In the genomic region with DNA sequence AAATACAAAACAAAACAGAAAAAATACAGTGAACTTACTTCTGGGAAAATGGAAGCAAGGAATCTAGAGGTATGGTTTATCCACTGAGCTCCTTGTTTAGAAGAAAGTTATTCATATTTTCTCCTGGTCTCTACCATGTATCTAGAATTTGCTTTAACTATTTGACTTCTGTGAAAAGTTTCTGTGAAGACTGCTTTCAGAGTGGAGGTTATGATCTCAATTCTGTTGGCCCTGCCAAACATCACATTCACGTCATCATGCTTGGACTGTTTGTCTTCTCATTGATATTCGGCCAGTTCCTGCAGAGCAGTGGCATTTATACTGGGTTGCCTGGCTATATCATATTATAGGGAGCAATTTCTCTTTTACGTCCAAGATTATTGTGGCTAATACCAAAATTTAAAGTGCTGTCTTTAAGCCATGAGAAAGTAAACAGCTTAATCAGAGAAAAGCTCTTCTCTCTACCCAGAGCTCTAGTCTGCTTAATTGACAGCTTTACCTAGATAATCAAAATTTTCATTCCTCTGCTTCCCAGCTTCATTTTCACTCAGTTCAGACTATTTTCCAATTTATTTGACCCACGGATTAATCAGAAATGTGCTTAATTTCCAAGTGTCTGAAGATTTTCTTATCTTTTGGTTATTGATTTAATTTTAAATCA, we compare ENCODE assay signal across 11 cellular contexts. TPM values are rescaled to one million over a fixed set of nuclear protein-coding genes. Genes with fewer than 3 reads are reported as not detected.
DNase-seq lines count a peak whose midpoint lies in the region; ATAC-seq, FAIRE-seq and TF ChIP-seq lines count a peak whose summit lies in the region.
"Had no signal": no experiment of that assay in that cellular context is flagged by ENCODE, and none has a peak within 500 bp of the region (broad histone marks: within the 10 kb centered on the region; RNA-seq: fewer than 3 reads in every experiment).

ABCA8 (minus strand) TSS at position 212 of the 661 bp plus-strand sequence. CDS start 13,358 bp downstream, outside the sequence.

- no peak for FAIRE-seq in HepG2 (lab: Jason Lieb, UNC)
- no peak for FAIRE-seq in pancreas (lab: Jason Lieb, UNC)

- no TSS peak for BruUV-seq in HepG2 (replicated peaks; lab: Mats Ljungman, UMichigan)

- H3K4me2 ChIP-seq in HepG2 (ENCODE audit: low read depth, low read length), result no peak within 1 kb of the TSS

- H3K27me3 ChIP-seq in liver (ENCODE audit: control insufficient read depth in 4 of 4, insufficient read depth in 4 of 4, low read length in 3 of 4), result no peaks in the 10 kb centered on the region
- no peaks in the 10 kb centered on the region for H3K27me3 ChIP-seq in HepG2 (ENCODE audit: control insufficient read depth in 1 of 2, insufficient read depth in 2 of 2, low read length in 2 of 2)
- H3K27me3 ChIP-seq in heart left ventricle, result no peaks in the 10 kb centered on the region
- no peaks in the 10 kb centered on the region for H3K27me3 ChIP-seq in pancreas

- no peak within 1 kb of the TSS for H3K4me3 Mint-ChIP-seq in stimulated activated naive B cell treated with anti-CD40 and anti-IgM and Interleukin-4, amounts not matched to agents 10 μg/mL and 1 μg/mL and 100 μg/mL, for 72 hours
- H3K4me3 Mint-ChIP-seq: T-helper 2 cell treated with Interferon-gamma antibody and Interleukin-4, amounts not matched to agents 5 μg/mL and 100 μg/mL, for 36 hours had no signal

- intact Hi-C loops in HepG2 (cut with micrococcal nuclease; ENCODE audit: unreplicated experiment), result no loop called here
- intact Hi-C loops in heart left ventricle (cut with DNase I), result no loop called here
- intact Hi-C loops in pancreas (cut with DNase I), result no loop called here

- TF ChIP-seq POLR2A in HepG2 (IDR thresholded peaks at IDR 0.05; ENCODE audit: insufficient read depth in 1 of 2, low read depth in 2 of 2, low read length in 2 of 2) (no peak), heart left ventricle (IDR thresholded peaks at IDR 0.05) (no peak)

- no peak for TF ChIP-seq EP300 in HepG2 (IDR thresholded peaks at IDR 0.05; ENCODE audit: low read depth in 2 of 2, low read length in 2 of 2)
- no peak for TF ChIP-seq EP300 in HepG2 (CRISPR knock-in tag; IDR thresholded peaks at IDR 0.05; ENCODE audit: borderline replicate concordance)

- H3K9ac ChIP-seq in liver (ENCODE audit: low read depth in 1 of 2, low read length in 2 of 2) (peak within 1 kb of the TSS; percentile 75 to 84), HepG2 (ENCODE audit: insufficient read depth, low read depth, low read length) (no peak within 1 kb of the TSS)

- DNase-seq in HepG2 (ENCODE audit: low spot score) (no peak), heart left ventricle (peak in 4 of 5 donors; percentile 38 to 66 (median 52)), pancreas (no peak)
- no peak for DNase-seq in stimulated activated naive B cell treated with anti-CD40 and anti-IgM and Interleukin-4, amounts not matched to agents 10 μg/mL and 1 μg/mL and 100 μg/mL, for 72 hours
- no peak for DNase-seq in stimulated activated CD4-positive, alpha-beta T cell treated with anti-CD3 and anti-CD28 coated beads, Interleukin-12 subunit alpha, Interleukin-12 subunit beta, amount 100 ng/mL, for 4 hours
- DNase-seq in stimulated activated CD4-positive, alpha-beta T cell treated with anti-CD3 and anti-CD28 coated beads, Interleukin-4, amount 100 ng/mL, for 4 hours, result no peak
- DNase-seq: NCI-H2227 treated with DMSO at 0.1 percent for 48 hours had no signal

- no peak for TF ChIP-seq CTCF in liver (IDR thresholded peaks at IDR 0.05; ENCODE audit: low read depth, low read length, missing input control)
- TF ChIP-seq CTCF in HepG2 (CRISPR knock-in tag; IDR thresholded peaks at IDR 0.05), result no peak
- no peak for TF ChIP-seq CTCF in heart left ventricle (IDR thresholded peaks at IDR 0.05)
- no peak for TF ChIP-seq CTCF in pancreas (IDR thresholded peaks at IDR 0.05)

- no peak within 1 kb of the TSS for H3K27ac Mint-ChIP-seq in stimulated activated naive B cell treated with anti-CD40 and anti-IgM and Interleukin-4, amounts not matched to agents 10 μg/mL and 1 μg/mL and 100 μg/mL, for 72 hours
- H3K27ac Mint-ChIP-seq: T-helper 2 cell treated with Interferon-gamma antibody and Interleukin-4, amounts not matched to agents 5 μg/mL and 100 μg/mL, for 36 hours had no signal

- ATAC-seq in HepG2, result no peak
- ATAC-seq in heart left ventricle, result peak; percentile 79 to 91 (median 90)
- peak; percentile 66 to 85 (median 73) for ATAC-seq in pancreas
- no peak for ATAC-seq in stimulated activated naive B cell treated with anti-CD40 and anti-IgM and Interleukin-4, amounts not matched to agents 10 μg/mL and 1 μg/mL and 100 μg/mL, for 72 hours (replicated peaks)
- no peak for ATAC-seq in GM18867 (IDR thresholded peaks at IDR 0.05; ENCODE audit: unreplicated experiment)

- peaks cover 0 to 4% of the 10 kb centered on the region in 2 donors for H3K9me3 Mint-ChIP-seq in stimulated activated naive B cell treated with anti-CD40 and anti-IgM and Interleukin-4, amounts not matched to agents 10 μg/mL and 1 μg/mL and 100 μg/mL, for 72 hours

- peak within 1 kb of the TSS; percentile 44 to 77 (median 61) for H3K4me3 ChIP-seq in liver (ENCODE audit: low read depth in 1 of 3, low read length in 3 of 3)
- H3K4me3 ChIP-seq in HepG2 (replicated peaks in 1 of 3; ENCODE audit: insufficient read depth in 1 of 3, low read depth in 2 of 3, low read length in 3 of 3), result no peak within 1 kb of the TSS
- peak within 1 kb of the TSS; percentile 22 to 63 (median 49) for H3K4me3 ChIP-seq in heart left ventricle
- no peak within 1 kb of the TSS for H3K4me3 ChIP-seq in pancreas

- H3K36me3 ChIP-seq in liver (ENCODE audit: control insufficient read depth in 4 of 4, insufficient read depth in 3 of 4, low read depth in 1 of 4, low read length in 3 of 4) (no peaks in the 10 kb centered on the region), HepG2 (replicated peaks in 1 of 2; ENCODE audit: control insufficient read depth in 1 of 2, insufficient read depth in 2 of 2, low read length in 2 of 2) (no peaks in the 10 kb centered on the region), heart left ventricle (no peaks in the 10 kb centered on the region), pancreas (no peaks in the 10 kb centered on the region)

- in situ Hi-C loops in HepG2 (cut with HindIII; ENCODE audit: extremely low pct_ligation_motif_present, low pct_unique_long_range_greater_than_20kb), result no loop called here

- 22% methylated on average over 4 of the region's 4 CpGs for WGBS in liver
- WGBS in HepG2 (ENCODE audit: low lambda C conversion rate), result 67% methylated on average over 4 of the region's 4 CpGs
- WGBS in heart left ventricle, 4 donors, result 14 to 28% (median 16%) methylated on average over 4 of the region's 4 CpGs
- 19 to 23% methylated on average over 4 of the region's 4 CpGs for WGBS in pancreas, 2 donors

- H3K4me1 Mint-ChIP-seq in stimulated activated naive B cell treated with anti-CD40 and anti-IgM and Interleukin-4, amounts not matched to agents 10 μg/mL and 1 μg/mL and 100 μg/mL, for 72 hours, result no peaks in the 10 kb centered on the region

- H2AFZ ChIP-seq in HepG2 (ENCODE audit: low read length), result no peak within 1 kb of the TSS

- no peaks in the 10 kb centered on the region for H3K27me3 Mint-ChIP-seq in stimulated activated naive B cell treated with anti-CD40 and anti-IgM and Interleukin-4, amounts not matched to agents 10 μg/mL and 1 μg/mL and 100 μg/mL, for 72 hours

- TF ChIP-seq RAD21 in liver (IDR thresholded peaks at IDR 0.05) (peak; percentile 38 to 55), HepG2 (CRISPR knock-in tag; IDR thresholded peaks at IDR 0.05) (no peak)

- CTCF ChIA-PET in HepG2 (lab: Yijun Ruan, JAX; ENCODE audit: low intra/inter-chr PET ratio, low total read pairs), result no interaction called here

- POLR2A ChIA-PET in HepG2 (lab: Yijun Ruan, JAX), result no interaction called here

- H3K9me3 ChIP-seq in liver (ENCODE audit: control insufficient read depth in 4 of 4, low read length in 3 of 4) (no peaks in the 10 kb centered on the region), HepG2 (ENCODE audit: low read length) (no peaks in the 10 kb centered on the region), heart left ventricle (peaks cover 0 to 3% (median 0%) of the 10 kb centered on the region in 12 donors), pancreas (no peaks in the 10 kb centered on the region)

- H3K36me3 Mint-ChIP-seq in stimulated activated naive B cell treated with anti-CD40 and anti-IgM and Interleukin-4, amounts not matched to agents 10 μg/mL and 1 μg/mL and 100 μg/mL, for 72 hours, result no peaks in the 10 kb centered on the region

- peak within 1 kb of the TSS; percentile 69 to 77 for H3K27ac ChIP-seq in liver (ENCODE audit: low read depth in 1 of 2, low read length in 2 of 2)
- no peak within 1 kb of the TSS for H3K27ac ChIP-seq in HepG2 (ENCODE audit: extremely low read length, insufficient read depth, low read length)
- H3K27ac ChIP-seq in heart left ventricle, result peak within 1 kb of the TSS; percentile 30 to 82 (median 64)
- no peak within 1 kb of the TSS for H3K27ac ChIP-seq in pancreas
- H3K27ac ChIP-seq: HL-60 had no signal

- no peaks in the 10 kb centered on the region for H4K20me1 ChIP-seq in HepG2 (ENCODE audit: insufficient read depth, low read length)

- H3K79me2 ChIP-seq in HepG2 (ENCODE audit: insufficient read depth, low read length), result no peaks in the 10 kb centered on the region

- peaks cover 0 to 22% (median 2%) of the 10 kb centered on the region in 4 donors for H3K4me1 ChIP-seq in liver (ENCODE audit: control insufficient read depth in 4 of 4, insufficient read depth in 4 of 4, low read length in 3 of 4)
- H3K4me1 ChIP-seq in HepG2 (ENCODE audit: insufficient read depth, low read length), result no peaks in the 10 kb centered on the region
- peaks cover 0 to 5% (median 0%) of the 10 kb centered on the region in 12 donors for H3K4me1 ChIP-seq in heart left ventricle
- no peaks in the 10 kb centered on the region for H3K4me1 ChIP-seq in pancreas

RNA-seq across cellular contexts. Expression of gene ABCA8, which starts in this region (rescaled TPM):
- total RNA-seq in liver, result 10 to 100 TPM; 11.4 to 72.2 TPM
- polyA plus RNA-seq in liver, result 10 to 100 TPM in 1 of 2 donors, 1 to 10 TPM in 1; 9.3 to 16.5 TPM
- total RNA-seq in HepG2 (2016; rRNA removed; fragmentation: Illumina TruSeq; extraction: Trizol), result 0.18 TPM in 1 of 2 replicates, not detected in the other
- total RNA-seq in HepG2 (2016; cell fraction: cytosol; rRNA removed; fragmentation: Illumina TruSeq; extraction: Trizol; ENCODE audit: low read depth), result 0.09 TPM in 1 of 2 replicates, not detected in the other
- total RNA-seq in HepG2 (2016; cell fraction: insoluble cytoplasmic fraction; rRNA removed; fragmentation: Illumina TruSeq; extraction: Trizol), result 0.17 TPM in 1 of 2 replicates, not detected in the other
- total RNA-seq in HepG2 (2016; cell fraction: membrane; rRNA removed; fragmentation: Illumina TruSeq; extraction: Trizol), result 0.14 and 0.22 TPM in 2 replicates
- total RNA-seq in HepG2 (2016; cell fraction: nucleus; rRNA removed; fragmentation: Illumina TruSeq; extraction: Trizol), result 0.50 and 0.53 TPM in 2 replicates
- 0.05 and 0.07 TPM in 2 replicates for polyA plus RNA-seq in HepG2 (2011; rRNA removed)
- polyA plus RNA-seq in HepG2 (2011; cell fraction: cytosol; rRNA removed), result 0.04 and 0.08 TPM in 2 replicates
- polyA plus RNA-seq in HepG2 (2011; cell fraction: nucleus; rRNA removed), result 0.29 and 0.33 TPM in 2 replicates
- polyA plus RNA-seq in HepG2 (2012), result 0.32 and 0.39 TPM in 2 replicates
- not detected in 2 replicates for polyA plus RNA-seq in HepG2 (2016; cell fraction: cytosol; fragmentation: Illumina TruSeq; extraction: Trizol; ENCODE audit: low read depth)
- not detected in 2 replicates for polyA plus RNA-seq in HepG2 (2016; cell fraction: insoluble cytoplasmic fraction; fragmentation: Illumina TruSeq; extraction: Trizol; ENCODE audit: low read depth)
- not detected in 2 replicates for polyA plus RNA-seq in HepG2 (2016; cell fraction: membrane; fragmentation: Illumina TruSeq; extraction: Trizol; ENCODE audit: low read depth)
- polyA plus RNA-seq in HepG2 (2016; cell fraction: nucleus; fragmentation: Illumina TruSeq; extraction: Trizol; ENCODE audit: insufficient read depth, low read depth), result 0.33 and 0.92 TPM in 2 replicates
- 1.2 TPM in 1 of 2 replicates, not detected in the other for polyA minus RNA-seq in HepG2 (2011; rRNA and poly(A)+ RNA removed; ENCODE audit: low replicate concordance)
- not detected in 2 replicates for polyA minus RNA-seq in HepG2 (2011; cell fraction: cytosol; rRNA and poly(A)+ RNA removed)
- polyA minus RNA-seq in HepG2 (2011; cell fraction: nucleus; rRNA and poly(A)+ RNA removed), result 0.50 and 0.52 TPM in 2 replicates
- total RNA-seq in heart left ventricle, result 10 to 100 TPM; 24.7 to 71.0 (median 44.7) TPM
- polyA plus RNA-seq in heart left ventricle, result 10 to 100 TPM; 13.4 to 22.6 TPM
- total RNA-seq in pancreas, result 1 to 10 TPM in 5 of 6 donors, under 1 TPM in 1; 0.88 to 9.8 (median 4.3) TPM
- 1 to 10 TPM; 1.5 to 1.6 TPM for polyA plus RNA-seq in pancreas

Comparison
In these comparisons a context has a peak if more than half of its experiments do, and no peak if none do; other contexts are left out.
1. H3K27ac ChIP-seq: peak in liver (2 of 2) and heart left ventricle (12 of 12); none in HepG2 (single experiment) and pancreas (0 of 4).
2. H3K4me3 ChIP-seq: peak in liver (3 of 3) and heart left ventricle (12 of 12); none in HepG2 (0 of 3) and pancreas (0 of 4).
3. ATAC-seq: peak in heart left ventricle (4 of 4) and pancreas (4 of 4); none in HepG2 (single experiment), stimulated activated naive B cell treated with anti-CD40 and anti-IgM and Interleukin-4, amounts not matched to agents 10 μg/mL and 1 μg/mL and 100 μg/mL, for 72 hours (0 of 2) and GM18867 (single experiment).
4. DNase-seq: peak in heart left ventricle (4 of 5); none in HepG2 (single experiment), pancreas (0 of 6), stimulated activated naive B cell treated with anti-CD40 and anti-IgM and Interleukin-4, amounts not matched to agents 10 μg/mL and 1 μg/mL and 100 μg/mL, for 72 hours (single experiment), stimulated activated CD4-positive, alpha-beta T cell treated with anti-CD3 and anti-CD28 coated beads, Interleukin-12 subunit alpha, Interleukin-12 subunit beta, amount 100 ng/mL, for 4 hours (single experiment) and stimulated activated CD4-positive, alpha-beta T cell treated with anti-CD3 and anti-CD28 coated beads, Interleukin-4, amount 100 ng/mL, for 4 hours (0 of 2).